In the genomic region with DNA sequence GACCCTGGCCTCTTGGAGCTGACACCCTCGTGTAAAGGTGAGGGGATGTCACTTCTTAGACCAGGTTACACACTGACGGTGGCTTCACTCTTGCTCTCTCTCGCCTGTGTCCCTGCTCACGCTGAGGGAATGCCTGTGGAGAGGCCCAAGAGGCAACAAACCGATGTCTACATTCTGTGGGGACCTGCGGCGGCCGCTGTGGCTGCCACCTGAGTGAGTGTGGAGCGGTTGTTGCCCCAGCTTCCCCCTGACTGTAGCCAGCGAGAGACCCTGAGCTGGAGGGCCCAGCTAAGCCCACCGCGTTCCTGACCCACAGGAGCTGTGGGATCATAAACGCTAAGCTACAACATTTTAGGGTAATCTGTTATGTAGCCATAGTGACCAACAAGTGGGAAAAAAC, we compare ENCODE assay signal across 25 cellular contexts.
"Had no signal": no experiment of that assay in that cellular context is flagged by ENCODE, and none has a peak within 500 bp of the region (broad histone marks: within the 10 kb centered on the region; RNA-seq: fewer than 3 reads in every experiment).

No MANE protein-coding gene starts in this region.

- ATAC-seq: effector memory CD8-positive, alpha-beta T cell; heart right ventricle; left colon; lower lobe of right lung; natural killer cell; psoas muscle; right cardiac atrium; stimulated activated naive B cell treated with anti-CD40 and anti-IgM and Interleukin-4, amounts not matched to agents 10 μg/mL and 1 μg/mL and 100 μg/mL, for 72 hours had no signal

- DNase-seq: cortex of kidney; effector memory CD8-positive, alpha-beta T cell; erythroblast; esophagus squamous epithelium; foreskin melanocyte; glutamatergic neuron; heart right ventricle; hypothalamus; immature natural killer cell; islet precursor cell; kidney glomerular epithelial cell; left colon; left ventricle myocardium inferior; lower lobe of right lung; natural killer cell; psoas muscle; right cardiac atrium; stimulated activated CD4-positive, alpha-beta T cell treated with anti-CD3 and anti-CD28 coated beads, Interleukin-15, amount 100 ng/mL, for 24 hours; stimulated activated CD4-positive, alpha-beta T cell treated with anti-CD3 and anti-CD28 coated beads, Interleukin-2, amount 100 ng/mL, for 48 hours; stimulated activated naive B cell treated with anti-CD40 and anti-IgM and Interleukin-4, amounts not matched to agents 10 μg/mL and 1 μg/mL and 100 μg/mL, for 72 hours; uterus had no signal

- H3K27me3 ChIP-seq: tibial nerve, upper lobe of left lung, uterus had no signal

- H3K27ac ChIP-seq: esophagus squamous epithelium, heart right ventricle, left ventricle myocardium inferior, lower lobe of right lung, psoas muscle, skin epidermis, thoracic aorta, tibial nerve, upper lobe of left lung, uterus had no signal

- H3K4me1 ChIP-seq: psoas muscle, uterus had no signal

- H3K4me3 ChIP-seq: esophagus squamous epithelium, heart right ventricle, left ventricle myocardium inferior, lower lobe of right lung, psoas muscle, skin epidermis, thoracic aorta, tibial nerve, upper lobe of left lung, uterus had no signal

- H3K36me3 ChIP-seq: esophagus squamous epithelium, heart right ventricle, left ventricle myocardium inferior, lower lobe of right lung, thoracic aorta, tibial nerve, upper lobe of left lung, uterus had no signal

- H3K9me3 ChIP-seq: esophagus squamous epithelium, left ventricle myocardium inferior, lower lobe of right lung, psoas muscle, thoracic aorta, tibial nerve, upper lobe of left lung, uterus had no signal
